Comparison of ENCODE assay signal across 32 cellular contexts in the genomic region with DNA sequence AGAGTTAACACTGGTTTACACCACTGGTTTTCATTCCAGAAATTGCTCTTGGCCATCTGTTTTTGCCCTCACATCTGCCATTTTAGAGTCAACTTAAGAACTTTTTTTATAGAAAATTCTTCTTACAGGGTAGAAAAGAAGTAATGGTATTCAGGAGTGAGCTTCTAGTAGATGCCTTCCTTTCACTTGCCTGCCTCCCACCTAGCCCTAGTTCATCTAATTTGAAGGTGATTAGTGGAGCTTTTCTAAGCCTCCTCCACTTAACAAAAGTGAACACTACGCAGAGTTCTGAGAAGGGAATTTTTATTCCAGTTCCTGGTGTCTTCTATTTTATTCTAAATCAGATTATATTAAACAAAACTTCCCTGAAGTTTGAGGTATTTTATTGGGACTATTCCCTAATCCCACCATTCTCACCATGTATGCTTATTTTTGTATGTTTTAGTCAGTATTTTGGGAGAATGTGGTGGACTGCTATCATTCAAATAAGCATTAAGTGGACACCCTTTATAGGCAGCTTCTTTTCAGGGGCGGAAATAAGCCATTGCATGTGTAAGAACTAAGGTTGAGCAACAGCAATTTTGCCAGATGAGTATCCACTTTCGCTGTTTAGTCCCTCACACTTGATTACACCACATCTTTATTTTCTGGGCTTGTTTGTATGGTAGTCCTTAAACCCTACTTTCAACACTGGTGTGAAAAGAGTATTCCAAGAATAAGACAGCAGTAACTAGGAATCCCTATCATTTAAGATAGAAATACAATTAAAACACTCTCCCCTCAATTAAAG.
DNase-seq lines count a peak whose midpoint lies in the region; ATAC-seq, FAIRE-seq and TF ChIP-seq lines count a peak whose summit lies in the region.
"Had no signal": no experiment of that assay in that cellular context is flagged by ENCODE, and none has a peak within 500 bp of the region (broad histone marks: within the 10 kb centered on the region; RNA-seq: fewer than 3 reads in every experiment).

No MANE protein-coding gene starts in this region.

- WGBS in endodermal cell (ENCODE audit: insufficient coverage in 1 of 2, insufficient read length in 1 of 2), 2 experiments = 85 to 86% methylated on average over 2 to 3 of the region's 3 CpGs

- no peaks in the 10 kb centered on the region for H3K9me3 Mint-ChIP-seq in activated T-helper 17 cell treated with anti-CD3 and anti-CD28 coated beads, Interleukin-2, amount 50 U/mL, for 72 hours
- no peaks in the 10 kb centered on the region for H3K9me3 Mint-ChIP-seq in endodermal cell
- H3K9me3 Mint-ChIP-seq: activated CD4-positive, alpha-beta memory T cell treated with anti-CD3 and anti-CD28 coated beads for 36 hours; activated naive CD8-positive, alpha-beta T cell treated with anti-CD3 and anti-CD28 coated beads, Interleukin-2, amount 10 ng/mL, durations not matched to agents 7 days and 5 days; GM23338; stimulated activated memory B cell treated with anti-CD40 and anti-IgM and Interleukin-4, amounts not matched to agents 10 μg/mL and 1 μg/mL and 100 μg/mL, for 72 hours had no signal

- H3K9ac ChIP-seq in endodermal cell (ENCODE audit: extremely low read depth, low read length, poor library complexity, severe bottlenecking) = no peak overlapping the region

- ATAC-seq in activated T-helper 17 cell treated with anti-CD3 and anti-CD28 coated beads, Interleukin-2, amount 50 U/mL, for 72 hours (replicated peaks) = no peak
- ATAC-seq: GM23338; sciatic nerve; stimulated activated memory B cell treated with anti-CD40 and anti-IgM and Interleukin-4, amounts not matched to agents 10 μg/mL and 1 μg/mL and 100 μg/mL, for 72 hours had no signal

- H3K4me3 Mint-ChIP-seq in activated T-helper 17 cell treated with anti-CD3 and anti-CD28 coated beads, Interleukin-2, amount 50 U/mL, for 72 hours = no peak overlapping the region
- H3K4me3 Mint-ChIP-seq in endodermal cell = no peak overlapping the region
- H3K4me3 Mint-ChIP-seq: activated CD4-positive, alpha-beta memory T cell treated with anti-CD3 and anti-CD28 coated beads for 36 hours; activated naive CD8-positive, alpha-beta T cell treated with anti-CD3 and anti-CD28 coated beads, Interleukin-2, amount 10 ng/mL, durations not matched to agents 7 days and 5 days; GM23338; stimulated activated memory B cell treated with anti-CD40 and anti-IgM and Interleukin-4, amounts not matched to agents 10 μg/mL and 1 μg/mL and 100 μg/mL, for 72 hours; type B pancreatic cell had no signal

- DNase-seq in AG10803 (ENCODE audit: low read depth) (peak; percentile 40), M059J (ENCODE audit: low read depth) (peak; percentile 2), bronchial epithelial cell (ENCODE audit: low read depth) (peak; percentile 0), iris pigment epithelial cell (ENCODE audit: low read depth) (peak; percentile 47), NCI-H345 treated with DMSO at 0.1 percent for 48 hours (lab: John Stamatoyannopoulos, UW; ENCODE audit: unreplicated experiment) (no peak), pons (ENCODE audit: low spot score) (no peak), endodermal cell (no peak)
- DNase-seq: activated CD4-positive, alpha-beta memory T cell treated with anti-CD3 and anti-CD28 coated beads for 36 hours; activated CD4-positive, CD25-positive, alpha-beta regulatory T cell treated with anti-CD3 and anti-CD28 coated beads, Interleukin-2, amount 50 U/mL, for 72 hours; activated effector memory CD4-positive, alpha-beta T cell treated with Interleukin-2 at 50 U/mL for 16 hours; activated naive CD8-positive, alpha-beta T cell treated with anti-CD3 and anti-CD28 coated beads, Interleukin-2, amount 10 ng/mL, durations not matched to agents 7 days and 5 days; Caco-2; left cardiac atrium; mesendoderm; NCI-H1105; NCI-H187 treated with DMSO at 0.1 percent for 48 hours; stimulated activated CD4-positive, alpha-beta T cell treated with anti-CD3 and anti-CD28 coated beads, Interleukin-4, amount 100 ng/mL, for 4 hours; substantia nigra had no signal

- no peaks in the 10 kb centered on the region for H3K4me1 ChIP-seq in endodermal cell (ENCODE audit: control insufficient read depth, insufficient read depth, low read length)
- H3K4me1 ChIP-seq: Caco-2 had no signal

- H3K27ac ChIP-seq in endodermal cell (ENCODE audit: low read depth, low read length) = no peak overlapping the region
- H3K27ac ChIP-seq: C4-2B, hepatocyte, HL-60, neutrophil, RWPE1 had no signal

- no peaks in the 10 kb centered on the region for H3K4me1 Mint-ChIP-seq in activated T-helper 17 cell treated with anti-CD3 and anti-CD28 coated beads, Interleukin-2, amount 50 U/mL, for 72 hours
- no peaks in the 10 kb centered on the region for H3K4me1 Mint-ChIP-seq in endodermal cell
- H3K4me1 Mint-ChIP-seq: activated naive CD8-positive, alpha-beta T cell treated with anti-CD3 and anti-CD28 coated beads, Interleukin-2, amount 10 ng/mL, durations not matched to agents 7 days and 5 days; stimulated activated memory B cell treated with anti-CD40 and anti-IgM and Interleukin-4, amounts not matched to agents 10 μg/mL and 1 μg/mL and 100 μg/mL, for 72 hours had no signal

- no peaks in the 10 kb centered on the region for H3K9me3 ChIP-seq in endodermal cell (ENCODE audit: control insufficient read depth, low read length)
- H3K9me3 ChIP-seq: neutrophil had no signal

- H3K36me3 ChIP-seq in bronchial epithelial cell (ENCODE audit: control insufficient read depth, insufficient read depth, low read length) (no peaks in the 10 kb centered on the region), endodermal cell (ENCODE audit: control insufficient read depth, insufficient read depth, low read length) (no peaks in the 10 kb centered on the region)
- H3K36me3 ChIP-seq: neutrophil had no signal

- no peak overlapping the region for H3K4me3 ChIP-seq in AG10803 (ENCODE audit: low read length)
- H3K4me3 ChIP-seq in bronchial epithelial cell (ENCODE audit: low read depth, low read length) = no peak overlapping the region
- no peak overlapping the region for H3K4me3 ChIP-seq in endodermal cell (ENCODE audit: low read length)
- H3K4me3 ChIP-seq: GM23338, hepatocyte had no signal

- no peak overlapping the region for H3K27ac Mint-ChIP-seq in activated T-helper 17 cell treated with anti-CD3 and anti-CD28 coated beads, Interleukin-2, amount 50 U/mL, for 72 hours
- H3K27ac Mint-ChIP-seq in endodermal cell = no peak overlapping the region
- H3K27ac Mint-ChIP-seq: activated CD4-positive, alpha-beta memory T cell treated with anti-CD3 and anti-CD28 coated beads for 36 hours; activated naive CD8-positive, alpha-beta T cell treated with anti-CD3 and anti-CD28 coated beads, Interleukin-2, amount 10 ng/mL, durations not matched to agents 7 days and 5 days; GM23338; progenitor cell of endocrine pancreas; stimulated activated memory B cell treated with anti-CD40 and anti-IgM and Interleukin-4, amounts not matched to agents 10 μg/mL and 1 μg/mL and 100 μg/mL, for 72 hours; type B pancreatic cell had no signal

- H3K27me3 ChIP-seq in bronchial epithelial cell (ENCODE audit: control insufficient read depth, insufficient read depth, low read length) (peaks cover 3% of the 10 kb centered on the region), endodermal cell (ENCODE audit: control insufficient read depth, insufficient read depth, low read length, poor library complexity, severe bottlenecking) (peaks cover 7% of the 10 kb centered on the region)
- H3K27me3 ChIP-seq: hepatocyte, neutrophil had no signal

- no peak for TF ChIP-seq CTCF in AG10803 (conservative IDR thresholded peaks at IDR 0.05; ENCODE audit: low read length)
- no peak for TF ChIP-seq CTCF in bronchial epithelial cell (IDR thresholded peaks at IDR 0.05; ENCODE audit: insufficient read depth, low read length, severe bottlenecking)
- no peak for TF ChIP-seq CTCF in endodermal cell (conservative IDR thresholded peaks at IDR 0.05)

- FAIRE-seq in bronchial epithelial cell (lab: Jason Lieb, UNC) = no peak
- FAIRE-seq: endothelial cell of umbilical vein, frontal cortex, TTC549 had no signal

- H3K27me3 Mint-ChIP-seq in activated T-helper 17 cell treated with anti-CD3 and anti-CD28 coated beads, Interleukin-2, amount 50 U/mL, for 72 hours = peaks cover 17% of the 10 kb centered on the region
- peaks cover 4% of the 10 kb centered on the region for H3K27me3 Mint-ChIP-seq in endodermal cell (ENCODE audit: insufficient read depth)
- H3K27me3 Mint-ChIP-seq: progenitor cell of endocrine pancreas, type B pancreatic cell had no signal

- no peaks in the 10 kb centered on the region for H3K36me3 Mint-ChIP-seq in activated T-helper 17 cell treated with anti-CD3 and anti-CD28 coated beads, Interleukin-2, amount 50 U/mL, for 72 hours (ENCODE audit: low read depth)
- H3K36me3 Mint-ChIP-seq in endodermal cell (ENCODE audit: low read depth) = no peaks in the 10 kb centered on the region
- H3K36me3 Mint-ChIP-seq: activated CD4-positive, alpha-beta memory T cell treated with anti-CD3 and anti-CD28 coated beads for 36 hours; activated naive CD8-positive, alpha-beta T cell treated with anti-CD3 and anti-CD28 coated beads, Interleukin-2, amount 10 ng/mL, durations not matched to agents 7 days and 5 days; stimulated activated memory B cell treated with anti-CD40 and anti-IgM and Interleukin-4, amounts not matched to agents 10 μg/mL and 1 μg/mL and 100 μg/mL, for 72 hours; type B pancreatic cell had no signal

Comparison
In these comparisons a context has a peak if more than half of its experiments do, and no peak if none do; other contexts are left out.
1. DNase-seq: peak in AG10803 (single experiment), M059J (single experiment), bronchial epithelial cell (single experiment) and iris pigment epithelial cell (single experiment); none in NCI-H345 treated with DMSO at 0.1 percent for 48 hours (single experiment), pons (single experiment) and endodermal cell (single experiment).